Comparison of ENCODE assay signal across 8 cellular contexts in genomic region chr16:56608043-56608875, GRCh38. TPM values are rescaled to one million over a fixed set of nuclear protein-coding genes. Genes with fewer than 3 reads are reported as not detected.
DNase-seq lines count a peak whose midpoint lies in the region; ATAC-seq and TF ChIP-seq lines count a peak whose summit lies in the region.

MT2A (plus strand) TSS chr16:56608584; CDS start chr16:56608656, 72 bp downstream.

- H3F3A ChIP-seq in GM23338 (replicated peaks; ENCODE audit: low read depth): peaks cover 14% of the 10 kb centered on the region; the same call in 1 of the 2 replicates

- no peaks in the 10 kb centered on the region for H3K9me2 ChIP-seq in GM23338 (ENCODE audit: insufficient read depth)

- H3K4me3 ChIP-seq in GM23338 (peak within 1 kb of the TSS; percentile 51), RWPE2 (ENCODE audit: severe bottlenecking) (peak within 1 kb of the TSS; percentile 54), fibroblast of mammary gland (ENCODE audit: control insufficient read depth, low read depth, low read length) (peak within 1 kb of the TSS; percentile 81)

- no peaks in the 10 kb centered on the region for H4K20me1 ChIP-seq in GM23338 (replicated peaks; ENCODE audit: insufficient read depth)

- peaks cover 22% of the 10 kb centered on the region for H3K4me1 ChIP-seq in GM23338 (ENCODE audit: insufficient read depth)
- H3K4me1 ChIP-seq in RWPE2 (ENCODE audit: insufficient read depth, poor library complexity, severe bottlenecking): peaks cover 54% of the 10 kb centered on the region

- no peaks in the 10 kb centered on the region for H3K9me3 Mint-ChIP-seq in GM23338
- no peaks in the 10 kb centered on the region for H3K9me3 Mint-ChIP-seq in activated T-helper 2 cell treated with anti-CD3 and anti-CD28 coated beads, Interferon-gamma antibody, Interleukin-2, Interleukin-4, amounts not matched to agents 10 μg/mL and 5 μg/mL and 100 μg/mL, durations not matched to agents 14 hours and 24 hours and 36 hours
- no peaks in the 10 kb centered on the region for H3K9me3 Mint-ChIP-seq in natural killer cell treated with Interleukin-12 subunit alpha and Interleukin-12 subunit beta and Interleukin-15 and Interleukin-18, amount 100 ng/mL, for 72 hours

- intact Hi-C loops in activated T-helper 2 cell treated with anti-CD3 and anti-CD28 coated beads, Interferon-gamma antibody, Interleukin-2, Interleukin-4, amounts not matched to agents 10 μg/mL and 5 μg/mL and 100 μg/mL, durations not matched to agents 14 hours and 24 hours and 36 hours (cut with micrococcal nuclease): loop anchor here (1.0 to 2.0 kb wide), 5 partner anchors 9 to 435 kb away; partner anchors contain the start of genes MT1E and MT1X

- H3K79me2 ChIP-seq in GM23338 (replicated peaks; ENCODE audit: insufficient read depth): no peaks in the 10 kb centered on the region

- H3K4me3 Mint-ChIP-seq in GM23338: peak within 1 kb of the TSS; percentile 89
- peak within 1 kb of the TSS; percentile 97 for H3K4me3 Mint-ChIP-seq in activated T-helper 2 cell treated with anti-CD3 and anti-CD28 coated beads, Interferon-gamma antibody, Interleukin-2, Interleukin-4, amounts not matched to agents 10 μg/mL and 5 μg/mL and 100 μg/mL, durations not matched to agents 14 hours and 24 hours and 36 hours (ENCODE audit: low read depth)
- peak within 1 kb of the TSS; percentile 97 for H3K4me3 Mint-ChIP-seq in natural killer cell treated with Interleukin-12 subunit alpha and Interleukin-12 subunit beta and Interleukin-15 and Interleukin-18, amount 100 ng/mL, for 72 hours

- H3K27me3 ChIP-seq in GM23338 (ENCODE audit: insufficient read depth) (peaks cover 75% of the 10 kb centered on the region), RWPE2 (ENCODE audit: insufficient read depth, poor library complexity, severe bottlenecking) (no peaks in the 10 kb centered on the region)

- H3K27ac ChIP-seq in GM23338 (ENCODE audit: low read depth) (no peak within 1 kb of the TSS), RWPE2 (ENCODE audit: poor library complexity, severe bottlenecking) (peak within 1 kb of the TSS; percentile 100)

- H3K9me3 ChIP-seq in RWPE2 (ENCODE audit: severe bottlenecking): no peaks in the 10 kb centered on the region

- H2AFZ ChIP-seq in GM23338: peak within 1 kb of the TSS; percentile 80

- DNase-seq in EH (ENCODE audit: low read depth): peak; percentile 97
- DNase-seq in GM23338 (ENCODE audit: low spot score): peak; percentile 93
- peak; percentile 97 to 99 for DNase-seq in Kasumi-1 (lab: John Stamatoyannopoulos, UW)
- peak; percentile 96 for DNase-seq in RWPE2 (ENCODE audit: low spot score)
- peak; percentile 88 for DNase-seq in activated T-helper 2 cell treated with anti-CD3 and anti-CD28 coated beads, Interferon-gamma antibody, Interleukin-2, Interleukin-4, amounts not matched to agents 10 μg/mL and 5 μg/mL and 100 μg/mL, durations not matched to agents 14 hours and 24 hours and 36 hours (ENCODE audit: low spot score)
- DNase-seq in fibroblast of mammary gland (ENCODE audit: low read depth): peak; percentile 96
- DNase-seq in natural killer cell treated with Interleukin-12 subunit alpha and Interleukin-12 subunit beta and Interleukin-15 and Interleukin-18, amount 100 ng/mL, for 72 hours (ENCODE audit: low spot score): peak; percentile 97
- peak; percentile 92 for DNase-seq in stimulated activated naive CD8-positive, alpha-beta T cell treated with anti-CD3 and anti-CD28 coated beads, Interleukin-15, Interleukin-2, amounts not matched to agents 100 U/mL and 50 U/mL, for 24 hours

- H3K4me1 Mint-ChIP-seq in GM23338: peaks cover 34% of the 10 kb centered on the region
- peaks cover 55% of the 10 kb centered on the region for H3K4me1 Mint-ChIP-seq in activated T-helper 2 cell treated with anti-CD3 and anti-CD28 coated beads, Interferon-gamma antibody, Interleukin-2, Interleukin-4, amounts not matched to agents 10 μg/mL and 5 μg/mL and 100 μg/mL, durations not matched to agents 14 hours and 24 hours and 36 hours (ENCODE audit: low read depth)
- H3K4me1 Mint-ChIP-seq in natural killer cell treated with Interleukin-12 subunit alpha and Interleukin-12 subunit beta and Interleukin-15 and Interleukin-18, amount 100 ng/mL, for 72 hours (ENCODE audit: low read depth in 2 of 2): peaks cover 49 to 56% of the 10 kb centered on the region in 2 donors

- no peak for TF ChIP-seq CTCF in GM23338 (conservative IDR thresholded peaks at IDR 0.05; ENCODE audit: low read depth in 2 of 2)
- no peak for TF ChIP-seq CTCF in RWPE2 (IDR thresholded peaks at IDR 0.05; ENCODE audit: poor library complexity, severe bottlenecking)
- TF ChIP-seq CTCF in fibroblast of mammary gland (conservative IDR thresholded peaks at IDR 0.05; ENCODE audit: control insufficient read depth, insufficient read depth, low read depth, low read length): no peak

- no peak within 1 kb of the TSS; the same call in 1 of the 2 replicates for H3K27ac Mint-ChIP-seq in GM23338
- H3K27ac Mint-ChIP-seq in activated T-helper 2 cell treated with anti-CD3 and anti-CD28 coated beads, Interferon-gamma antibody, Interleukin-2, Interleukin-4, amounts not matched to agents 10 μg/mL and 5 μg/mL and 100 μg/mL, durations not matched to agents 14 hours and 24 hours and 36 hours: peak within 1 kb of the TSS; percentile 99
- peak within 1 kb of the TSS; percentile 89 to 97 for H3K27ac Mint-ChIP-seq in natural killer cell treated with Interleukin-12 subunit alpha and Interleukin-12 subunit beta and Interleukin-15 and Interleukin-18, amount 100 ng/mL, for 72 hours

- H3K36me3 ChIP-seq in GM23338 (ENCODE audit: insufficient read depth) (no peaks in the 10 kb centered on the region), RWPE2 (ENCODE audit: low read depth) (peaks cover 17% of the 10 kb centered on the region)

- H3K36me3 Mint-ChIP-seq in GM23338 (ENCODE audit: low read depth): peaks cover 9% of the 10 kb centered on the region; the same call in 2 of the 3 replicates
- H3K36me3 Mint-ChIP-seq in activated T-helper 2 cell treated with anti-CD3 and anti-CD28 coated beads, Interferon-gamma antibody, Interleukin-2, Interleukin-4, amounts not matched to agents 10 μg/mL and 5 μg/mL and 100 μg/mL, durations not matched to agents 14 hours and 24 hours and 36 hours (ENCODE audit: low read depth): peaks cover 16% of the 10 kb centered on the region
- peaks cover 4% of the 10 kb centered on the region for H3K36me3 Mint-ChIP-seq in natural killer cell treated with Interleukin-12 subunit alpha and Interleukin-12 subunit beta and Interleukin-15 and Interleukin-18, amount 100 ng/mL, for 72 hours

- peaks cover 43% of the 10 kb centered on the region for H3K27me3 Mint-ChIP-seq in GM23338 (ENCODE audit: insufficient read depth, low read depth, poor library complexity)
- H3K27me3 Mint-ChIP-seq in activated T-helper 2 cell treated with anti-CD3 and anti-CD28 coated beads, Interferon-gamma antibody, Interleukin-2, Interleukin-4, amounts not matched to agents 10 μg/mL and 5 μg/mL and 100 μg/mL, durations not matched to agents 14 hours and 24 hours and 36 hours (ENCODE audit: low read depth): no peaks in the 10 kb centered on the region
- H3K27me3 Mint-ChIP-seq in natural killer cell treated with Interleukin-12 subunit alpha and Interleukin-12 subunit beta and Interleukin-15 and Interleukin-18, amount 100 ng/mL, for 72 hours: no peaks in the 10 kb centered on the region

- ATAC-seq in GM23338: peak; percentile 89
- ATAC-seq in RWPE2 (ENCODE audit: low read depth): peak; percentile 40
- ATAC-seq in natural killer cell treated with Interleukin-12 subunit alpha and Interleukin-12 subunit beta and Interleukin-15 and Interleukin-18, amount 100 ng/mL, for 72 hours: peak; percentile 92
- ATAC-seq in stimulated activated naive CD8-positive, alpha-beta T cell treated with anti-CD3 and anti-CD28 coated beads, Interleukin-15, Interleukin-2, amounts not matched to agents 100 U/mL and 50 U/mL, for 24 hours: peak; percentile 72

- H3K4me2 ChIP-seq in GM23338: peak within 1 kb of the TSS; percentile 74

TF ChIP-seq in GM23338, 12 proteins besides CTCF, POLR2A, EP300 and RAD21 (continues in another document):
- TF ChIP-seq POLR2AphosphoS5 (IDR thresholded peaks at IDR 0.05; ENCODE audit: low read depth) (peak; percentile 44; the same call in 1 of the 2 replicates), STAT1 (IDR thresholded peaks at IDR 0.05; ENCODE audit: unreplicated experiment) (no peak)

RNA-seq across cellular contexts. Expression of gene MT2A, which starts in this region (rescaled TPM):
- 8.9 and 13.9 TPM in 2 replicates for total RNA-seq in GM23338 (2014; rRNA removed; shearing (Covaris generic))
- 243 and 267 TPM in 2 replicates for polyA plus RNA-seq in GM23338 (2016; fragmentation: Nextera tagmentation; extraction: Ambion mirVana)
- total RNA-seq in activated T-helper 2 cell treated with anti-CD3 and anti-CD28 coated beads, Interferon-gamma antibody, Interleukin-2, Interleukin-4, amounts not matched to agents 10 μg/mL and 5 μg/mL and 100 μg/mL, durations not matched to agents 14 hours and 24 hours and 36 hours: 827 and 878 TPM in 2 replicates
- 1,000 to 10,000 TPM in 1 of 2 donors, 100 to 1,000 TPM in 1; 549 to 1,013 TPM for total RNA-seq in natural killer cell treated with Interleukin-12 subunit alpha and Interleukin-12 subunit beta and Interleukin-15 and Interleukin-18, amount 100 ng/mL, for 72 hours

Comparison
In these comparisons a context has a peak if more than half of its experiments do, and no peak if none do; other contexts are left out.
1. RNA of gene MT2A (total RNA-seq): 549 to 1,013 TPM in natural killer cell treated with Interleukin-12 subunit alpha and Interleukin-12 subunit beta and Interleukin-15 and Interleukin-18, amount 100 ng/mL, for 72 hours and 827 to 878 TPM in activated T-helper 2 cell treated with anti-CD3 and anti-CD28 coated beads, Interferon-gamma antibody, Interleukin-2, Interleukin-4, amounts not matched to agents 10 μg/mL and 5 μg/mL and 100 μg/mL, durations not matched to agents 14 hours and 24 hours and 36 hours; 8.9 to 13.9 TPM in GM23338; every median in the first group is over 10 times any median in the second.
2. ATAC-seq: peak in every context shown above with its lines; median percentile 92 in natural killer cell treated with Interleukin-12 subunit alpha and Interleukin-12 subunit beta and Interleukin-15 and Interleukin-18, amount 100 ng/mL, for 72 hours; 89 in GM23338; 72 in stimulated activated naive CD8-positive, alpha-beta T cell treated with anti-CD3 and anti-CD28 coated beads, Interleukin-15, Interleukin-2, amounts not matched to agents 100 U/mL and 50 U/mL, for 24 hours; 40 in RWPE2.
3. Peak in every context shown above with its lines, with median percentiles within 50 percentile points of each other: DNase-seq, H3K4me3 ChIP-seq and H3K4me3 Mint-ChIP-seq.